8 cellular contexts compared by ENCODE assay signal in the genomic region with DNA sequence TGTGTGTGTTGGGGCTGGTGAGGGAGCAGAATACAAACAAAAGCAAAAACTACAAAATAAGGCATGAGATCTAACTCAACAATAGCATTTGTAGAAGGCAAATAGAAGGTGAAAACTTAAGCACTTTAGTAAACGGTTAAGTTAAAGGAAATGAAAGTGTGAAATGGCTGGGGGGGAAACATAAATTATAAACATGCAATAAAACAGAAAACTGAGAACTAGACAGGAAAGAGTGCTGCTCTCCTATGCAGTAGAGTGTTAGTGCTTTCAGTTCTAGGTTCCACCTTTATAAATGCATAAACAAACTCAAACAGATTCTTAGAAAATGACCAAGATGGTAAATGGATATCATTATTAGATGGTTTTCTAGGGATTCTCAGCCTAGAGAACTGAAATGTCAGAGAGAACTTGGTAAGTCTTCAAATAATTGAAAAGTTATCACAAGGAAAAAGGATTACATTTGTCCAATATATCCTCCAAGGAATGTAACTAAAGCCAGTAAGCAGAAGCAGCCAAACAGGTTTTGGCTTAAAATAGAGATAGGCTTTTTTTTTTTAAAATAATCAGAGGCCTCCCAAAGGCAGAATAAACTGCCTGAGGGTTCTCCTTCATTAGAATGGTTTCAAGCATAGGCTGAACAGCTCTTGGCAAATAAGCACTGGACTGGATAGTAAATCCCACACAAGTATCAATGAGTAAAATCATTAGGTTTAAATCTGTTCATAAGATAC. TPM values are rescaled to one million over a fixed set of nuclear protein-coding genes. Genes with fewer than 3 reads are reported as not detected.
DNase-seq lines count a peak whose midpoint lies in the region; ATAC-seq and TF ChIP-seq lines count a peak whose summit lies in the region.

No MANE protein-coding gene starts in this region.

- no peaks in the 10 kb centered on the region for H3K9me3 Mint-ChIP-seq in activated T-cell treated with anti-CD3 and anti-CD28 coated beads, Interleukin-2, amount 50 U/mL, for 24 hours

- H3K79me2 ChIP-seq in smooth muscle cell (ENCODE audit: low read depth): peaks cover 94% of the 10 kb centered on the region

- TF ChIP-seq CTCF in smooth muscle cell (IDR thresholded peaks at IDR 0.05; ENCODE audit: borderline replicate concordance, insufficient read depth, poor library complexity, severe bottlenecking) (no peak), right atrium auricular region (IDR thresholded peaks at IDR 0.05) (no peak)

- no peaks in the 10 kb centered on the region for H3F3A ChIP-seq in smooth muscle cell (ENCODE audit: low read depth)

- no peaks in the 10 kb centered on the region for H3K9me3 ChIP-seq in smooth muscle cell (replicated peaks; ENCODE audit: low read depth)
- no peaks in the 10 kb centered on the region for H3K9me3 ChIP-seq in right atrium auricular region

- no peak overlapping the region for H3K4me2 ChIP-seq in smooth muscle cell

- no peak for DNase-seq in activated T-cell treated with anti-CD3 and anti-CD28 coated beads, Interleukin-2, amount 50 U/mL, for 24 hours
- no peak for DNase-seq in activated T-cell treated with anti-CD3 and anti-CD28 coated beads, Interleukin-2, amount 50 U/mL, for 1 hour
- DNase-seq in RPMI8226: peak; percentile 16
- DNase-seq in smooth muscle cell (lab: John Stamatoyannopoulos, UW; ENCODE audit: unreplicated experiment): no peak
- DNase-seq in T-helper 9 cell: no peak
- no peak for DNase-seq in NCI-H2171 (lab: John Stamatoyannopoulos, UW)
- DNase-seq in right atrium auricular region (ENCODE audit: low spot score): no peak

- H3K4me1 Mint-ChIP-seq in activated T-cell treated with anti-CD3 and anti-CD28 coated beads, Interleukin-2, amount 50 U/mL, for 24 hours (ENCODE audit: low read depth): peaks cover 79% of the 10 kb centered on the region

- no peaks in the 10 kb centered on the region for H3K27me3 Mint-ChIP-seq in activated T-cell treated with anti-CD3 and anti-CD28 coated beads, Interleukin-2, amount 50 U/mL, for 24 hours

- no peak overlapping the region for H3K9ac ChIP-seq in smooth muscle cell (ENCODE audit: low read depth)

- no peak overlapping the region for H3K4me3 ChIP-seq in smooth muscle cell
- H3K4me3 ChIP-seq in right atrium auricular region: no peak overlapping the region

- peak overlapping the region; percentile 31 for H3K4me3 Mint-ChIP-seq in activated T-cell treated with anti-CD3 and anti-CD28 coated beads, Interleukin-2, amount 50 U/mL, for 24 hours

- no peaks in the 10 kb centered on the region for H3K36me3 ChIP-seq in smooth muscle cell (ENCODE audit: low read depth)
- peaks cover 4% of the 10 kb centered on the region for H3K36me3 ChIP-seq in right atrium auricular region

- peaks cover 78% of the 10 kb centered on the region for H4K20me1 ChIP-seq in smooth muscle cell (ENCODE audit: low read depth)

- ATAC-seq in HG02981 (IDR thresholded peaks at IDR 0.05; ENCODE audit: unreplicated experiment): peak; percentile 34

- H3K4me1 ChIP-seq in smooth muscle cell (ENCODE audit: low read depth) (no peaks in the 10 kb centered on the region), right atrium auricular region (peaks cover 0 to 25% of the 10 kb centered on the region in 2 donors)

- no peak overlapping the region for H2AFZ ChIP-seq in smooth muscle cell (ENCODE audit: low read depth)

- H3K27ac Mint-ChIP-seq in activated T-cell treated with anti-CD3 and anti-CD28 coated beads, Interleukin-2, amount 50 U/mL, for 24 hours: peak overlapping the region; percentile 60

- peaks cover 46% of the 10 kb centered on the region for H3K36me3 Mint-ChIP-seq in activated T-cell treated with anti-CD3 and anti-CD28 coated beads, Interleukin-2, amount 50 U/mL, for 24 hours (ENCODE audit: low read depth)

- H3K27ac ChIP-seq in smooth muscle cell (ENCODE audit: low read depth) (peak overlapping the region; percentile 2), right atrium auricular region (no peak overlapping the region)

- WGBS in smooth muscle cell (ENCODE audit: low lambda C conversion rate): 38% methylated on average over 1 of the region's 1 CpG

- no peaks in the 10 kb centered on the region for H3K27me3 ChIP-seq in smooth muscle cell (ENCODE audit: low read depth)
- no peaks in the 10 kb centered on the region for H3K27me3 ChIP-seq in right atrium auricular region

RNA-seq across cellular contexts. Expression of a gene that starts 23.3 kb away (rescaled TPM):
- total RNA-seq in smooth muscle cell: 45.5 and 49.4 TPM in 2 replicates
- 11.8 and 14.6 TPM in 2 replicates for polyA plus RNA-seq in smooth muscle cell
- total RNA-seq in right atrium auricular region: 10 to 100 TPM; 19.0 to 19.1 TPM
